8 cellular contexts compared by ENCODE assay signal in the genomic region with DNA sequence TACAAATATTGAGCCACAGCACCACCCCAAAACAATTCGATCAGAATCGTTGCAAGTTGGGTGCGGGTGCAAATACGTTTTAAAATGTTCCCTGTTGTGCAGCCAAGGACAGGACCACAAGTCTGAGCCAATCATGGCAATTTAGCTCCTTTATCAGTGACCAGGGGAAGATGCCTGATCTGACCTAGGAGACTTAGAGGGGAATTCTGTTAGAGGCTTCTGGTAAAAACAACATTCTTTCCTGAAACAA. TPM values are rescaled to one million over a fixed set of nuclear protein-coding genes. Genes with fewer than 3 reads are reported as not detected.
A peak's percentile ranks its signal among the peaks of the same experiment; 100 is the strongest.
DNase-seq lines count a peak whose midpoint lies in the region; ATAC-seq, FAIRE-seq and TF ChIP-seq lines count a peak whose summit lies in the region.

No MANE protein-coding gene starts in this region.

- TF ChIP-seq CTCF in VCaP (conservative IDR thresholded peaks at IDR 0.05), result no peak
- no peak for TF ChIP-seq CTCF in hepatocyte (IDR thresholded peaks at IDR 0.05; ENCODE audit: poor library complexity)
- no peak for TF ChIP-seq CTCF in spleen (IDR thresholded peaks at IDR 0.05 in 8 of 11, conservative IDR thresholded peaks at IDR 0.05 in 3 of 11)

- H4K20me1 ChIP-seq in hepatocyte (ENCODE audit: insufficient read depth, poor library complexity, severe bottlenecking), result no peaks in the 10 kb centered on the region

- peak overlapping the region; percentile 99 for H2AFZ ChIP-seq in hepatocyte

- H3K27ac ChIP-seq in VCaP, result peak overlapping the region; percentile 67
- peak overlapping the region; percentile 84 for H3K27ac ChIP-seq in hepatocyte
- H3K27ac ChIP-seq in spleen, result no peak overlapping the region

- H3K4me1 ChIP-seq in hepatocyte (ENCODE audit: insufficient read depth) (peaks cover 6% of the 10 kb centered on the region), spleen (peaks cover 0 to 18% (median 14%) of the 10 kb centered on the region in 6 donors)

- 13% methylated on average over 4 of the region's 4 CpGs for WGBS in hepatocyte (ENCODE audit: low lambda C conversion rate, missing lambda C conversion rate)
- 5 to 33% (median 10%) methylated on average over 4 of the region's 4 CpGs for WGBS in spleen, 5 donors

- H3K27me3 ChIP-seq in hepatocyte, result no peaks in the 10 kb centered on the region
- H3K27me3 ChIP-seq in spleen (replicated peaks in 1 of 7), result no peaks in the 10 kb centered on the region

- H3K9me2 ChIP-seq in hepatocyte (replicated peaks; ENCODE audit: insufficient read depth), result no peaks in the 10 kb centered on the region

- intact Hi-C loops in spleen (cut with DNase I; ENCODE audit: low total_unique reads), result loop anchor here (2.0 kb wide), 1 partner anchor 167 kb away; no protein-coding TSS in a partner anchor

- no peaks in the 10 kb centered on the region for H3K36me3 ChIP-seq in hepatocyte (replicated peaks; ENCODE audit: insufficient read depth, low read depth)
- H3K36me3 ChIP-seq in spleen, result no peaks in the 10 kb centered on the region

- peak; percentile 14 for ATAC-seq in HG02852 (IDR thresholded peaks at IDR 0.05; ENCODE audit: unreplicated experiment)

- DNase-seq in DMS53 (lab: John Stamatoyannopoulos, UW) (peak; percentile 70), DMS53 treated with DMSO at 0.1 percent for 48 hours (lab: John Stamatoyannopoulos, UW; ENCODE audit: unreplicated experiment) (no peak), hepatocyte (ENCODE audit: low spot score) (no peak), spleen (no peak), GM12892 (ENCODE audit: insufficient read length) (no peak), NCI-H82 (lab: John Stamatoyannopoulos, UW) (no peak)

- no peak for FAIRE-seq in GM12892 (lab: Jason Lieb, UNC)

- TF ChIP-seq POLR2A in spleen (IDR thresholded peaks at IDR 0.05) (no peak), GM12892 (IDR thresholded peaks at IDR 0.05; ENCODE audit: low read depth, low read length) (no peak)

- peak overlapping the region; percentile 88 for H3K4me2 ChIP-seq in hepatocyte

- H3K9me3 ChIP-seq in hepatocyte (ENCODE audit: low read depth) (no peaks in the 10 kb centered on the region), spleen (no peaks in the 10 kb centered on the region)

- H3K4me3 ChIP-seq in hepatocyte (peak overlapping the region; percentile 68), spleen (peak overlapping the region in 6 of 8 donors; percentile 24 to 69 (median 36))

- H3K79me2 ChIP-seq in hepatocyte, result no peaks in the 10 kb centered on the region

RNA-seq across cellular contexts. Expression of gene PTP4A1, which starts 25.6 kb away (rescaled TPM):
- total RNA-seq in hepatocyte (127 and 213 TPM in 2 replicates), spleen (10 to 100 TPM; 26.6 to 46.1 (median 29.7) TPM)
- polyA plus RNA-seq in hepatocyte (200 and 264 TPM in 2 replicates), spleen (10 to 100 TPM in 2 of 3 donors, 1 to 10 TPM in 1; 6.8 to 14.5 (median 12.5) TPM)
- 47.1 TPM for polyA plus RNA-seq in GM12892 (2012; ENCODE audit: missing spikeins)

RNA-seq across cellular contexts. Expression of gene PHF3, which starts 37.7 kb away (rescaled TPM):
- 72.8 and 79.2 TPM in 2 replicates for total RNA-seq in hepatocyte
- 15.2 and 18.0 TPM in 2 replicates for polyA plus RNA-seq in hepatocyte
- total RNA-seq in spleen, result 100 to 1,000 TPM in 1 of 7 donors, 10 to 100 TPM in 6; 66.5 to 111 (median 77.1) TPM
- 1 to 10 TPM; 7.5 to 9.5 (median 7.7) TPM for polyA plus RNA-seq in spleen
- 23.3 TPM for polyA plus RNA-seq in GM12892 (2012; ENCODE audit: missing spikeins)

Comparison
In these comparisons a context has a peak if more than half of its experiments do, and no peak if none do; other contexts are left out.
1. H3K27ac ChIP-seq: peak in VCaP (single experiment) and hepatocyte (single experiment); none in spleen (0 of 8).